In genomic region chr9:85521331-85522197, GRCh38 we compare ENCODE assay signal across 12 cellular contexts.
DNase-seq lines count a peak whose midpoint lies in the region; ATAC-seq and TF ChIP-seq lines count a peak whose summit lies in the region.
"Had no signal": no experiment of that assay in that cellular context is flagged by ENCODE, and none has a peak within 500 bp of the region (broad histone marks: within the 10 kb centered on the region; RNA-seq: fewer than 3 reads in every experiment).

No MANE protein-coding gene starts in this region.

- ATAC-seq in stimulated activated effector memory CD8-positive, alpha-beta T cell treated with anti-CD3 and anti-CD28 coated beads, Interleukin-12 subunit alpha, Interleukin-12 subunit beta, amount 100 ng/mL, for 72 hours = no peak
- ATAC-seq in left lobe of liver = no peak

- no peaks in the 10 kb centered on the region for H3K79me2 ChIP-seq in MM.1S (ENCODE audit: low read length)

- H3K4me3 ChIP-seq in MM.1S (ENCODE audit: low read length) = no peak overlapping the region

- no peaks in the 10 kb centered on the region for H3F3A ChIP-seq in MM.1S (ENCODE audit: insufficient read depth, low read length)

- H3K4me1 ChIP-seq in MM.1S (ENCODE audit: low read length) = no peaks in the 10 kb centered on the region
- H3K4me1 ChIP-seq: right lobe of liver had no signal

- no peak overlapping the region for H3K27ac ChIP-seq in MM.1S (ENCODE audit: low read length)

- H3K9me2 ChIP-seq in MM.1S (replicated peaks; ENCODE audit: insufficient read depth, low read length) = no peaks in the 10 kb centered on the region

- no peaks in the 10 kb centered on the region for H3K36me3 ChIP-seq in MM.1S (replicated peaks; ENCODE audit: insufficient read depth, low read length)
- H3K36me3 ChIP-seq: right lobe of liver had no signal

- H3K9me3 ChIP-seq in MM.1S (replicated peaks; ENCODE audit: insufficient read depth, low read length) = no peaks in the 10 kb centered on the region
- H3K9me3 ChIP-seq: right lobe of liver had no signal

- H4K20me1 ChIP-seq in MM.1S (ENCODE audit: insufficient read depth, low read length) = no peaks in the 10 kb centered on the region

- H3K27ac Mint-ChIP-seq in stimulated activated effector memory CD8-positive, alpha-beta T cell treated with anti-CD3 and anti-CD28 coated beads, Interleukin-12 subunit alpha, Interleukin-12 subunit beta, amount 100 ng/mL, for 72 hours = no peak overlapping the region
- H3K27ac Mint-ChIP-seq: T-helper 2 cell treated with Interferon-gamma antibody and Interleukin-4, amounts not matched to agents 5 μg/mL and 100 μg/mL, for 36 hours had no signal

- no peaks in the 10 kb centered on the region for H3K36me3 Mint-ChIP-seq in stimulated activated effector memory CD8-positive, alpha-beta T cell treated with anti-CD3 and anti-CD28 coated beads, Interleukin-12 subunit alpha, Interleukin-12 subunit beta, amount 100 ng/mL, for 72 hours

- DNase-seq in NCI-H748 (lab: John Stamatoyannopoulos, UW; ENCODE audit: unreplicated experiment) = peak; percentile 39
- no peak for DNase-seq in NCI-H748 treated with DMSO at 0.1 percent for 48 hours (lab: John Stamatoyannopoulos, UW)
- DNase-seq in anterior cingulate cortex (lab: John Stamatoyannopoulos, UW) = peak in 55 of 58 donors; percentile 14 to 88 (median 67)
- peak; percentile 27 for DNase-seq in islet precursor cell
- DNase-seq in stimulated activated effector memory CD8-positive, alpha-beta T cell treated with anti-CD3 and anti-CD28 coated beads, Interleukin-12 subunit alpha, Interleukin-12 subunit beta, amount 100 ng/mL, for 72 hours (ENCODE audit: low spot score in 2 of 2) = no peak
- no peak for DNase-seq in left lobe of liver (ENCODE audit: low spot score)
- DNase-seq in MM.1S = no peak
- no peak for DNase-seq in NCI-H2227 treated with DMSO at 0.1 percent for 48 hours (lab: John Stamatoyannopoulos, UW)
- DNase-seq: activated CD8-positive, alpha-beta memory T cell treated with anti-CD3 and anti-CD28 coated beads, Interleukin-2, amount 50 U/mL, for 4 hours; NCI-H2029 had no signal

- no peaks in the 10 kb centered on the region for H3K27me3 ChIP-seq in MM.1S (replicated peaks; ENCODE audit: insufficient read depth, low read length)

- no peak overlapping the region for H3K4me2 ChIP-seq in MM.1S (ENCODE audit: low read depth, low read length)

- H3K9ac ChIP-seq in MM.1S (ENCODE audit: low read length) = no peak overlapping the region

- peak overlapping the region; percentile 73 for H3K4me3 Mint-ChIP-seq in stimulated activated effector memory CD8-positive, alpha-beta T cell treated with anti-CD3 and anti-CD28 coated beads, Interleukin-12 subunit alpha, Interleukin-12 subunit beta, amount 100 ng/mL, for 72 hours

- no peak for TF ChIP-seq CTCF in MM.1S (IDR thresholded peaks at IDR 0.05; ENCODE audit: low read length)

- no peak overlapping the region for H2AFZ ChIP-seq in MM.1S (ENCODE audit: low read length)

- peaks cover 13% of the 10 kb centered on the region for H3K4me1 Mint-ChIP-seq in stimulated activated effector memory CD8-positive, alpha-beta T cell treated with anti-CD3 and anti-CD28 coated beads, Interleukin-12 subunit alpha, Interleukin-12 subunit beta, amount 100 ng/mL, for 72 hours

- H3K9me3 Mint-ChIP-seq in stimulated activated effector memory CD8-positive, alpha-beta T cell treated with anti-CD3 and anti-CD28 coated beads, Interleukin-12 subunit alpha, Interleukin-12 subunit beta, amount 100 ng/mL, for 72 hours = no peaks in the 10 kb centered on the region
- H3K9me3 Mint-ChIP-seq: T-helper 2 cell treated with Interferon-gamma antibody and Interleukin-4, amounts not matched to agents 5 μg/mL and 100 μg/mL, for 36 hours had no signal

Comparison
In these comparisons a context has a peak if more than half of its experiments do, and no peak if none do; other contexts are left out.
1. DNase-seq: peak in NCI-H748 (single experiment), anterior cingulate cortex (55 of 58) and islet precursor cell (single experiment); none in NCI-H748 treated with DMSO at 0.1 percent for 48 hours (single experiment), stimulated activated effector memory CD8-positive, alpha-beta T cell treated with anti-CD3 and anti-CD28 coated beads, Interleukin-12 subunit alpha, Interleukin-12 subunit beta, amount 100 ng/mL, for 72 hours (0 of 2), left lobe of liver (single experiment), MM.1S (single experiment) and NCI-H2227 treated with DMSO at 0.1 percent for 48 hours (single experiment).